26 cellular contexts compared by ENCODE assay signal in the genomic region with DNA sequence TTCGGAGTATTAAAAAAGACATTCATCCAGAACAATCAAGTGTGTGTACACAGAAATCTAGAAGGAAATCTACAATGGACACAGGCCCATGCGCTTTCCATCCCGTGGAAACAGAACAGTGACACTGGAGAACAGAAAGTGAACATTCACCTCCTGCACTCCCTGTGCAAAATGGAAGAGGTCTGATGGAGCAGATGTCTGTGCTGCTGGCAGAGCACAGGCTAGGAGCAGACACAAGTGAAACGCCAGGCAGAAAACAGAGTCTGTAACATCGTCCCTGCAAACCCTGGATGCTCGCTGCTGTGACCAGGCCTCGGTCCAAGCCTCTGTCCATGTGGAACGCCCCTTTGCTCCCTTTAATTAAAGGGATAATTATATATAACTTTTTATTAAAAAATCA. TPM values are rescaled to one million over a fixed set of nuclear protein-coding genes. Genes with fewer than 3 reads are reported as not detected.
DNase-seq lines count a peak whose midpoint lies in the region; TF ChIP-seq lines count a peak whose summit lies in the region.
"Had no signal": no experiment of that assay in that cellular context is flagged by ENCODE, and none has a peak within 500 bp of the region (broad histone marks: within the 10 kb centered on the region; RNA-seq: fewer than 3 reads in every experiment).

No MANE protein-coding gene starts in this region.

- TF ChIP-seq EP300 in esophagus muscularis mucosa (IDR thresholded peaks at IDR 0.05) (no peak), sigmoid colon (IDR thresholded peaks at IDR 0.05) (no peak)

- H3K27me3 Mint-ChIP-seq in HFFc6 (ENCODE audit: insufficient read depth) = peaks cover 8% of the 10 kb centered on the region
- H3K27me3 Mint-ChIP-seq: activated B cell treated with CpG ODN at 0.5 μM for 24 hours had no signal

- peak overlapping the region; percentile 45 for H3K27ac ChIP-seq in A673 (ENCODE audit: low read depth, low read length, poor library complexity, severe bottlenecking)
- peak overlapping the region; percentile 62 to 93 (median 74) for H3K27ac ChIP-seq in esophagus muscularis mucosa (replicated peaks in 1 of 4)
- H3K27ac ChIP-seq in sigmoid colon = peak overlapping the region; percentile 55 to 76 (median 72)
- H3K27ac ChIP-seq: C4-2B, colonic mucosa, KMS-11 had no signal

- no peak for DNase-seq in A673 (ENCODE audit: low spot score)
- no peak for DNase-seq in HFFc6
- DNase-seq in esophagus muscularis mucosa (ENCODE audit: extremely low spot score) = no peak
- peak; percentile 69 for DNase-seq in sigmoid colon
- DNase-seq in KBM-7 = no peak
- DNase-seq in NCI-H2029 (lab: John Stamatoyannopoulos, UW) = no peak
- DNase-seq in T-helper 1 cell = no peak
- no peak for DNase-seq in NCI-H2029 treated with DMSO at 0.1 percent for 48 hours (lab: John Stamatoyannopoulos, UW)
- DNase-seq: activated B cell treated with CpG ODN at 0.5 μM for 24 hours; activated CD4-positive, alpha-beta T cell treated with anti-CD3 and anti-CD28 coated beads, Interleukin-2, amount 50 U/mL, for 48 hours; activated CD8-positive, alpha-beta memory T cell treated with anti-CD3 and anti-CD28 coated beads, Interleukin-2, amount 50 U/mL, for 4 hours; activated gamma-delta T cell treated with Interleukin-2 at 50 U/mL for 16 hours; Calu3; colonic mucosa; DND-41; MV-4-11; NCI-H146; NCI-H526; stimulated activated CD4-positive, alpha-beta T cell treated with anti-CD3 and anti-CD28 coated beads, Interleukin-2, amount 100 ng/mL, for 24 hours; testis had no signal

- H3K4me3 ChIP-seq in A673 (ENCODE audit: low read depth, low read length, poor library complexity, severe bottlenecking) (no peak overlapping the region), esophagus muscularis mucosa (no peak overlapping the region), sigmoid colon (no peak overlapping the region)
- H3K4me3 ChIP-seq: adrenal gland, colonic mucosa, lung, skin epidermis, testis had no signal

- peaks cover 16% of the 10 kb centered on the region for H3K4me1 ChIP-seq in A673 (ENCODE audit: insufficient read depth, low read length, poor library complexity, severe bottlenecking)
- H3K4me1 ChIP-seq in esophagus muscularis mucosa = peaks cover 78 to 99% (median 90%) of the 10 kb centered on the region in 4 donors
- peaks cover 0 to 81% (median 59%) of the 10 kb centered on the region in 4 donors for H3K4me1 ChIP-seq in sigmoid colon
- H3K4me1 ChIP-seq: colonic mucosa had no signal

- TF ChIP-seq POLR2A in esophagus muscularis mucosa (IDR thresholded peaks at IDR 0.05; ENCODE audit: low read depth) (no peak), sigmoid colon (IDR thresholded peaks at IDR 0.05) (no peak)

- H3K36me3 ChIP-seq in A673 (ENCODE audit: insufficient read depth, low read length, poor library complexity, severe bottlenecking) (peaks cover 60% of the 10 kb centered on the region), esophagus muscularis mucosa (peaks cover 46 to 61% (median 59%) of the 10 kb centered on the region in 4 donors), sigmoid colon (peaks cover 47 to 65% (median 47%) of the 10 kb centered on the region in 4 donors)

- peak overlapping the region; percentile 16; the same call in 1 of the 2 replicates for H3K27ac Mint-ChIP-seq in HFFc6
- H3K27ac Mint-ChIP-seq: activated B cell treated with CpG ODN at 0.5 μM for 24 hours had no signal

- 66% methylated on average over 8 of the region's 8 CpGs for WGBS in esophagus muscularis mucosa
- 86 to 88% methylated on average over 8 of the region's 8 CpGs for WGBS in sigmoid colon, 2 donors

- POLR2A ChIA-PET in A673 (lab: Charles Lee; ENCODE audit: low non-redundant PET) = no interaction called here

- intact Hi-C loops in A673 (cut with micrococcal nuclease; ENCODE audit: unreplicated experiment) = loop anchor here (10.0 kb wide), 1 partner anchor 501 kb away; no protein-coding TSS in a partner anchor
- intact Hi-C loops in esophagus muscularis mucosa (cut with DNase I) = no loop called here
- intact Hi-C loops in sigmoid colon (cut with DNase I) = no loop called here

- H3K9me3 Mint-ChIP-seq in HFFc6 = no peaks in the 10 kb centered on the region
- H3K9me3 Mint-ChIP-seq: activated B cell treated with CpG ODN at 0.5 μM for 24 hours, neural crest cell had no signal

- no peaks in the 10 kb centered on the region for H3K4me1 Mint-ChIP-seq in HFFc6 (ENCODE audit: low read depth)
- H3K4me1 Mint-ChIP-seq: activated B cell treated with CpG ODN at 0.5 μM for 24 hours had no signal

- H3K9me3 ChIP-seq in A673 (ENCODE audit: low read depth, low read length, poor library complexity, severe bottlenecking) (no peaks in the 10 kb centered on the region), esophagus muscularis mucosa (no peaks in the 10 kb centered on the region), sigmoid colon (no peaks in the 10 kb centered on the region)
- H3K9me3 ChIP-seq: adrenal gland, colonic mucosa, testis had no signal

- H3K27me3 ChIP-seq in A673 (replicated peaks; ENCODE audit: insufficient read depth, low read depth, low read length, poor library complexity) (no peaks in the 10 kb centered on the region), esophagus muscularis mucosa (no peaks in the 10 kb centered on the region), sigmoid colon (no peaks in the 10 kb centered on the region)
- H3K27me3 ChIP-seq: adrenal gland, colonic mucosa, testis had no signal

- CTCF ChIA-PET in A673 (lab: Charles Lee) = no interaction called here

- H3K36me3 Mint-ChIP-seq in HFFc6 (ENCODE audit: low read depth) = peaks cover 18% of the 10 kb centered on the region; the same call in 1 of the 2 replicates

- BruUV-seq in A673 (replicated peaks; lab: Mats Ljungman, UMichigan) = no TSS peak

- H3K4me3 Mint-ChIP-seq in HFFc6 = no peak overlapping the region
- H3K4me3 Mint-ChIP-seq: activated B cell treated with CpG ODN at 0.5 μM for 24 hours, neural crest cell had no signal

- TF ChIP-seq CTCF in A673 (conservative IDR thresholded peaks at IDR 0.05; ENCODE audit: low read depth, low read length) (no peak), HFFc6 (IDR thresholded peaks at IDR 0.05) (no peak), esophagus muscularis mucosa (IDR thresholded peaks at IDR 0.05) (no peak), sigmoid colon (IDR thresholded peaks at IDR 0.05) (no peak)

- in situ Hi-C loops in KBM-7 (cut with MboI; ENCODE audit: low pct_unique_long_range_greater_than_20kb, low sequenced_read_pairs) = no loop called here

RNA-seq across cellular contexts. Expression of gene SLC45A1, which starts 36.1 kb away (rescaled TPM):
- 0.52 and 0.82 TPM in 2 replicates for total RNA-seq in A673 (2021)
- 1 to 10 TPM; 1.3 to 2.0 (median 1.6) TPM for total RNA-seq in HFFc6 (2021; fragmentation: NEBNext Ultra II Directional; extraction: Animal tissue kit (Norgen Biotek cat#: 25700))
- total RNA-seq in esophagus muscularis mucosa = 10 to 100 TPM in 2 of 4 donors, 1 to 10 TPM in 2; 6.8 to 17.5 (median 10.7) TPM
- 1 to 10 TPM; 1.4 to 6.5 (median 4.3) TPM for total RNA-seq in sigmoid colon
- polyA plus RNA-seq in sigmoid colon = 1 to 10 TPM in 1 of 3 donors, not detected in 2; 1.5 TPM
